Comparison of ENCODE assay signal across 1 cellular context in genomic region chr9:127793093-127793708, GRCh38.
A peak's percentile ranks its signal among the peaks of the same experiment; 100 is the strongest.
TF ChIP-seq lines count a peak whose summit lies in the region.

No MANE protein-coding gene starts in this region.

TF ChIP-seq in GM12878, 131 proteins besides CTCF, POLR2A, EP300 and RAD21:
- TF ChIP-seq PML (IDR thresholded peaks at IDR 0.05; ENCODE audit: low read length) (peak; percentile 33; the same call in 1 of the 2 replicates), POLR2AphosphoS5 (IDR thresholded peaks at IDR 0.05; ENCODE audit: low read length) (peak; percentile 49; the same call in 1 of the 2 replicates), RUNX3 (IDR thresholded peaks at IDR 0.05; ENCODE audit: low read length) (no peak), NFIC (IDR thresholded peaks at IDR 0.05; ENCODE audit: low read depth, low read length) (0 out of 2 replicates have a peak, but pooled peaks have one; percentile 18)
